ENCODE assay signal across 1 cellular context in genomic region chr1:227844320-227845114, GRCh38.
TF ChIP-seq lines count a peak whose summit lies in the region.

No MANE protein-coding gene starts in this region.

TF ChIP-seq in HepG2, 621 proteins besides CTCF, POLR2A, EP300 and RAD21 (continued from another document):
- TF ChIP-seq CSRNP2 (CRISPR knock-in tag; conservative IDR thresholded peaks at IDR 0.05; ENCODE audit: low read depth) (no peak), KAT8 (CRISPR knock-in tag; IDR thresholded peaks at IDR 0.05) (no peak)
